In genomic region chr3:87324609-87325008, GRCh38 we compare ENCODE assay signal across 28 cellular contexts. TPM values are rescaled to one million over a fixed set of nuclear protein-coding genes. Genes with fewer than 3 reads are reported as not detected.
"Had no signal": no experiment of that assay in that cellular context is flagged by ENCODE, and none has a peak within 500 bp of the region (broad histone marks: within the 10 kb centered on the region; RNA-seq: fewer than 3 reads in every experiment).

No MANE protein-coding gene starts in this region.

- ATAC-seq: stimulated activated memory B cell treated with anti-CD40 and anti-IgM and Interleukin-4, amounts not matched to agents 10 μg/mL and 1 μg/mL and 100 μg/mL, for 72 hours; stimulated activated naive B cell treated with anti-CD40 and anti-IgM and Interleukin-4, amounts not matched to agents 10 μg/mL and 1 μg/mL and 100 μg/mL, for 72 hours; stimulated activated naive CD8-positive, alpha-beta T cell treated with anti-CD3 and anti-CD28 coated beads, Interleukin-15, amount 100 ng/mL, for 72 hours; upper lobe of right lung had no signal

- DNase-seq: stimulated activated CD4-positive, alpha-beta T cell treated with anti-CD3 and anti-CD28 coated beads, Interleukin-2, amount 100 ng/mL, for 48 hours; stimulated activated CD4-positive, alpha-beta T cell treated with anti-CD3 and anti-CD28 coated beads, Interleukin-4, amount 100 ng/mL, for 1 hour; stimulated activated CD4-positive, alpha-beta T cell treated with anti-CD3 and anti-CD28 coated beads, Interleukin-4, amount 100 ng/mL, for 24 hours; stimulated activated CD4-positive, alpha-beta T cell treated with anti-CD3 and anti-CD28 coated beads, Interleukin-4, amount 100 ng/mL, for 4 hours; stimulated activated CD8-positive, alpha-beta memory T cell treated with anti-CD3 and anti-CD28 coated beads, Interleukin-4, amount 100 ng/mL, for 48 hours; stimulated activated naive B cell treated with anti-CD40 and anti-IgM and Interleukin-4, amounts not matched to agents 10 μg/mL and 1 μg/mL and 100 μg/mL, for 72 hours; stimulated activated naive CD4-positive, alpha-beta T cell; stimulated activated naive CD4-positive, alpha-beta T cell treated with Interleukin-2 at 50 U/mL for 16 hours; stimulated activated naive CD8-positive, alpha-beta T cell treated with anti-CD3 and anti-CD28 coated beads, Interleukin-15, amount 100 ng/mL, for 72 hours; stomach; substantia nigra; testis; thyroid gland; tibial artery; transverse colon; trophoblast cell; upper lobe of right lung; uterus had no signal

RNA-seq across cellular contexts. Expression of gene POU1F1, which starts 48.2 kb away (rescaled TPM):
- total RNA-seq: stomach, subcutaneous adipose tissue, suprapubic skin, temporal lobe, testis, thoracic aorta, thyroid gland, tibial nerve, transverse colon, upper lobe of left lung, upper lobe of right lung, ureter, urinary bladder, uterus, vagina had no signal
